Comparison of ENCODE assay signal across 21 cellular contexts in genomic region chrX:123924181-123924580, GRCh38. TPM values are rescaled to one million over a fixed set of nuclear protein-coding genes. Genes with fewer than 3 reads are reported as not detected.
A peak's percentile ranks its signal among the peaks of the same experiment; 100 is the strongest.
DNase-seq lines count a peak whose midpoint lies in the region; TF ChIP-seq lines count a peak whose summit lies in the region.
"Had no signal": no experiment of that assay in that cellular context is flagged by ENCODE, and none has a peak within 500 bp of the region (broad histone marks: within the 10 kb centered on the region; RNA-seq: fewer than 3 reads in every experiment).

No MANE protein-coding gene starts in this region.

- H3K9ac ChIP-seq in HUES48 (ENCODE audit: low read depth, low read length) (peak overlapping the region; percentile 7; the same call in 1 of the 2 replicates), SK-N-SH (no peak overlapping the region), colonic mucosa (ENCODE audit: low read depth in 2 of 2, low read length in 2 of 2) (no peak overlapping the region)
- H3K9ac ChIP-seq: BLaER1 had no signal

- no peaks in the 10 kb centered on the region for H3K27me3 ChIP-seq in HUES48 (ENCODE audit: control insufficient read depth, insufficient read depth, low read length)
- H3K27me3 ChIP-seq in thyroid gland = no peaks in the 10 kb centered on the region
- no peaks in the 10 kb centered on the region for H3K27me3 ChIP-seq in SK-N-SH (ENCODE audit: insufficient read depth)
- H3K27me3 ChIP-seq in colonic mucosa = no peaks in the 10 kb centered on the region
- H3K27me3 ChIP-seq: BLaER1 had no signal

- peak overlapping the region; percentile 88 for H3K27ac ChIP-seq in HUES48 (ENCODE audit: low read depth, low read length)
- peak overlapping the region in 1 of 3 donors; percentile 50 for H3K27ac ChIP-seq in thyroid gland
- no peak overlapping the region for H3K27ac ChIP-seq in SK-N-SH (ENCODE audit: low read depth in 2 of 2, low read length in 1 of 2)
- H3K27ac ChIP-seq in colonic mucosa = no peak overlapping the region
- H3K27ac ChIP-seq: BLaER1, HL-60, SK-N-MC had no signal

- TF ChIP-seq POLR2A in thyroid gland (IDR thresholded peaks at IDR 0.05) = no peak

- POLR2A ChIA-PET in SK-N-SH (lab: Yijun Ruan, JAX) = no interaction called here

- CTCF ChIA-PET in SK-N-SH (lab: Yijun Ruan, JAX) = no interaction called here

- DNase-seq in choroid plexus epithelial cell (ENCODE audit: low read depth) (peak; percentile 76), iPS-NIHi11 (ENCODE audit: low spot score) (peak; percentile 40), thyroid gland (peak; percentile 55 to 59), SK-N-SH (no peak), epidermal melanocyte (ENCODE audit: insufficient read length, low spot score) (no peak), colonic mucosa (no peak)
- DNase-seq: CD4-positive, alpha-beta memory T cell; DMS53; EL; NCI-H1092 treated with DMSO at 0.1 percent for 48 hours; NCI-H146; NCI-H2081; NCI-H446 treated with DMSO at 0.1 percent for 48 hours; NCI-H69; NK-92 treated with Interleukin-12 subunit alpha and Interleukin-12 subunit beta, amount 100 ng/mL, for 24 hours; OCI-M1; Right ventricle myocardium superior had no signal

- no peak overlapping the region for H3K4me2 ChIP-seq in SK-N-SH
- H3K4me2 ChIP-seq: BLaER1 had no signal

- WGBS in thyroid gland, 2 donors = 28 to 30% methylated on average over 1 of the region's 1 CpG
- 30% methylated on average over 1 of the region's 1 CpG for WGBS in SK-N-SH (ENCODE audit: low lambda C conversion rate)

- H2AFZ ChIP-seq in SK-N-SH (ENCODE audit: low read depth) = no peak overlapping the region

- peaks cover 6% of the 10 kb centered on the region for H3F3A ChIP-seq in SK-N-SH (replicated peaks; ENCODE audit: insufficient read depth)

- no peaks in the 10 kb centered on the region for H3K9me3 ChIP-seq in HUES48 (ENCODE audit: control insufficient read depth, insufficient read depth, low read length)
- no peaks in the 10 kb centered on the region for H3K9me3 ChIP-seq in thyroid gland
- H3K9me3 ChIP-seq in SK-N-SH = no peaks in the 10 kb centered on the region
- H3K9me3 ChIP-seq in colonic mucosa = no peaks in the 10 kb centered on the region
- H3K9me3 ChIP-seq: BLaER1 had no signal

- no peaks in the 10 kb centered on the region for H4K20me1 ChIP-seq in SK-N-SH (ENCODE audit: insufficient read depth)
- H4K20me1 ChIP-seq: BLaER1 had no signal

- no peaks in the 10 kb centered on the region for H3K79me2 ChIP-seq in SK-N-SH (ENCODE audit: insufficient read depth)

- H3K4me3 ChIP-seq in HUES48 (ENCODE audit: low read depth, low read length) (0 out of 2 replicates have a peak overlapping the region, but pooled peaks have one; percentile 6), choroid plexus epithelial cell (ENCODE audit: low read depth, low read length) (no peak overlapping the region), thyroid gland (replicated peaks in 1 of 3) (no peak overlapping the region), SK-N-SH (ENCODE audit: low read depth in 2 of 2, low read length in 1 of 2) (no peak overlapping the region), colonic mucosa (no peak overlapping the region)
- H3K4me3 ChIP-seq: BLaER1, SK-N-MC had no signal

- no peak for TF ChIP-seq EP300 in SK-N-SH (IDR thresholded peaks at IDR 0.05; ENCODE audit: borderline replicate concordance in 1 of 2, low read depth in 1 of 2, low read length in 1 of 2)

- TF ChIP-seq RAD21 in SK-N-SH (IDR thresholded peaks at IDR 0.05; ENCODE audit: low read length) = no peak

- no peaks in the 10 kb centered on the region for H3K36me3 ChIP-seq in HUES48 (ENCODE audit: control insufficient read depth, insufficient read depth, low read length)
- no peaks in the 10 kb centered on the region for H3K36me3 ChIP-seq in thyroid gland
- H3K36me3 ChIP-seq in SK-N-SH (replicated peaks in 1 of 2; ENCODE audit: control insufficient read depth in 1 of 2, insufficient read depth in 2 of 2, low read length in 1 of 2) = no peaks in the 10 kb centered on the region
- no peaks in the 10 kb centered on the region for H3K36me3 ChIP-seq in colonic mucosa
- H3K36me3 ChIP-seq: BLaER1 had no signal

- no peaks in the 10 kb centered on the region for H3K9me2 ChIP-seq in SK-N-SH

- TF ChIP-seq CTCF in choroid plexus epithelial cell (conservative IDR thresholded peaks at IDR 0.05; ENCODE audit: low read depth, low read length) = no peak
- TF ChIP-seq CTCF in thyroid gland (IDR thresholded peaks at IDR 0.05) = no peak
- TF ChIP-seq CTCF in SK-N-SH (IDR thresholded peaks at IDR 0.05) = no peak
- TF ChIP-seq CTCF in colonic mucosa (IDR thresholded peaks at IDR 0.05) = no peak

- peaks cover 7% of the 10 kb centered on the region for H3K4me1 ChIP-seq in HUES48 (ENCODE audit: control insufficient read depth, insufficient read depth, low read length)
- H3K4me1 ChIP-seq in thyroid gland = no peaks in the 10 kb centered on the region
- no peaks in the 10 kb centered on the region for H3K4me1 ChIP-seq in SK-N-SH (ENCODE audit: control insufficient read depth in 1 of 2, insufficient read depth in 2 of 2, low read depth in 1 of 2, low read length in 1 of 2)
- no peaks in the 10 kb centered on the region for H3K4me1 ChIP-seq in colonic mucosa
- H3K4me1 ChIP-seq: BLaER1 had no signal

- intact Hi-C loops in thyroid gland (cut with DNase I) = no loop called here
- intact Hi-C loops in colonic mucosa (cut with DNase I) = no loop called here

TF ChIP-seq in SK-N-SH, 30 proteins besides CTCF, POLR2A, EP300 and RAD21:
- no peak for TF ChIP-seq NFIC (IDR thresholded peaks at IDR 0.05; ENCODE audit: borderline replicate concordance)
- TF ChIP-seq CHD2 (IDR thresholded peaks at IDR 0.05; ENCODE audit: low read length, partially characterized antibody) = no peak
- TF ChIP-seq YY1 (IDR thresholded peaks at IDR 0.05; ENCODE audit: low read depth) = no peak
- no peak for TF ChIP-seq NRF1 (IDR thresholded peaks at IDR 0.05; ENCODE audit: low read depth, low read length)
- no peak for TF ChIP-seq MXI1 (IDR thresholded peaks at IDR 0.05; ENCODE audit: low read depth, low read length)

RNA-seq across cellular contexts. Expression of gene STAG2, which starts 37.3 kb away (rescaled TPM):
- total RNA-seq in thyroid gland = 100 to 1,000 TPM in 3 of 4 donors, 10 to 100 TPM in 1; 88.0 to 108 (median 104) TPM
- polyA plus RNA-seq in SK-N-SH (2012; rRNA removed) = 11.3 and 11.6 TPM in 2 replicates
- 20.3 and 21.0 TPM in 2 replicates for polyA plus RNA-seq in SK-N-SH (2012; cell fraction: cytosol; rRNA removed)
- 4.9 and 13.5 TPM in 2 replicates for polyA plus RNA-seq in SK-N-SH (2012; cell fraction: nucleus; rRNA removed)
- 10 to 100 TPM; 56.7 to 84.8 TPM for total RNA-seq in colonic mucosa

Comparison
In these comparisons a context has a peak if more than half of its experiments do, and no peak if none do; other contexts are left out.
1. DNase-seq: peak in choroid plexus epithelial cell (single experiment), iPS-NIHi11 (single experiment) and thyroid gland (2 of 2); none in SK-N-SH (single experiment), epidermal melanocyte (single experiment) and colonic mucosa (single experiment).